Comparison of ENCODE assay signal across 8 cellular contexts in the genomic region with DNA sequence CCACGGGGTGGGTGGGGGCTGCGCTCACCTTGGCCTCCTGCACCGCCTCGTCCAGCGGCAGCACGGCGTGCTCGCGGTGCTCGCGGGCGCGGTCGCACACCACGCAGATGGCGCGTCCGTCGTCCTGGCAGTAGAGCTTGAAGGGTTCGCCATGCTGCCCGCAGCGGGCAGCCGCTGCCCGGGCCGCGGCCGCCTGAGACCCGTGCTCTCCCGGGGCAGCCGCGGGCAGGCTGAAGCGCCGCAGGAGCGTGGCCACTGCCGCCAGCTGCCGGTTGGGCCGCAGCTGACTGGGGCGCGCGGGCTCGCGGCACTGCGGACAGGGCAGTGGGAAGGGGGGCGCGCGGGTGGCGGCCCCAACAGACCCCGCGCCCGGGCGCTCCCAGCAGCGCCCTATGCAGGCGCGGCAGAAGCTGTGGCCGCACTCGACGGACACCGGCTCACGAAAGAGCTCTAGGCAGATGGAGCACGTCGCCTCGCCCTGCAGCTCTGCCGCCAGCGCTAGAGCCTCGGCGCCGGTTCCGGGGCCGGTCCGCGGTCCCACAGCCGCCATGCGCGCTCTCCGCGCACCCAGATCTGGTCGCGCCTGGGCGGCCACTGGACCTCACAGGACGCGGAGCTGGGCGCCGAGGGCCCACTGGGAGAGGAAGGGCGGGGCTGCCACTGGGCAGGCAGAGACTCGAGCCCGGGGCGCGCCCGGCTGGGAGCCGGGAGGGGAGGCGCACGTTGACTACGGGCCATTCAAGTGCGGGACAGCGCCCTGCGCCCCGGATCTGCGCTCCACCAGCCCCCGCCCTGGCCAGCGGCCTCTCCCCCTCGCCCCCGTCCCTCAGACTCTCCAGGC. TPM values are rescaled to one million over a fixed set of nuclear protein-coding genes. Genes with fewer than 3 reads are reported as not detected.
DNase-seq lines count a peak whose midpoint lies in the region; ATAC-seq and TF ChIP-seq lines count a peak whose summit lies in the region.

A gene (minus strand): TSS at position 636 of the 841 bp plus-strand sequence. CDS start 86 bp downstream, at position 550.

- 1% methylated on average over 77 of the region's 102 CpGs; no CpG with 5 or more reads in 1 of the 2 donors for WGBS in transverse colon (ENCODE audit: low coverage in 1 of 2), 2 donors

- no peak for ATAC-seq in CD4-positive, CD25-positive, alpha-beta regulatory T cell (ENCODE audit: low read depth in 2 of 2)
- ATAC-seq in lower lobe of right lung (peak; percentile 18 to 29), HG02610 (IDR thresholded peaks at IDR 0.05; ENCODE audit: unreplicated experiment) (no peak)

- H2AFZ ChIP-seq in MM.1S (ENCODE audit: low read length): peak within 1 kb of the TSS; percentile 41

- H3K27ac ChIP-seq in CD4-positive, CD25-positive, alpha-beta regulatory T cell (ENCODE audit: insufficient read depth, low read length, poor library complexity, severe bottlenecking): no peak within 1 kb of the TSS
- H3K27ac ChIP-seq in MM.1S (ENCODE audit: low read length) (no peak within 1 kb of the TSS), lower lobe of right lung (peak within 1 kb of the TSS; percentile 79), transverse colon (peak within 1 kb of the TSS; percentile 36 to 84 (median 76))

- TF ChIP-seq EP300 in transverse colon (IDR thresholded peaks at IDR 0.05; ENCODE audit: low read depth): no peak

- no peaks in the 10 kb centered on the region for H3K9me2 ChIP-seq in MM.1S (replicated peaks; ENCODE audit: insufficient read depth, low read length)

- no peak for TF ChIP-seq POLR2A in transverse colon (IDR thresholded peaks at IDR 0.05)

- in situ Hi-C loops in transverse colon (cut with MboI; ENCODE audit: low pct_ligation_motif_present in 1 of 4, low pct_unique_long_range_greater_than_20kb in 1 of 4, low sequenced_read_pairs in 3 of 4): no loop called here

- H3K4me1 ChIP-seq in CD4-positive, CD25-positive, alpha-beta regulatory T cell (ENCODE audit: control insufficient read depth, insufficient read depth, low read length, poor library complexity, severe bottlenecking): peaks cover 41% of the 10 kb centered on the region
- H3K4me1 ChIP-seq in MM.1S (ENCODE audit: low read length) (peaks cover 7% of the 10 kb centered on the region), lower lobe of right lung (peaks cover 28% of the 10 kb centered on the region), transverse colon (peaks cover 0 to 53% (median 32%) of the 10 kb centered on the region in 4 donors)

- peak within 1 kb of the TSS; percentile 91 for H3K4me2 ChIP-seq in MM.1S (ENCODE audit: low read depth, low read length)

- intact Hi-C loops in lower lobe of right lung (cut with DNase I): no loop called here
- intact Hi-C loops in transverse colon (cut with DNase I; ENCODE audit: low total_unique reads): no loop called here

- TF ChIP-seq CTCF in MM.1S (IDR thresholded peaks at IDR 0.05; ENCODE audit: low read length): no peak
- TF ChIP-seq CTCF in lower lobe of right lung (IDR thresholded peaks at IDR 0.05): no peak
- TF ChIP-seq CTCF in transverse colon (IDR thresholded peaks at IDR 0.05): no peak

- peaks cover 60% of the 10 kb centered on the region for H3K27me3 Mint-ChIP-seq in CD4-positive, CD25-positive, alpha-beta regulatory T cell

- DNase-seq in CD4-positive, CD25-positive, alpha-beta regulatory T cell: peak in 1 of 3 donors; percentile 25
- no peak for DNase-seq in MM.1S
- peak; percentile 48 for DNase-seq in cerebellum (ENCODE audit: low spot score)
- DNase-seq in lower lobe of right lung: peak; percentile 74
- peak; percentile 65 for DNase-seq in transverse colon
- DNase-seq in NCI-H2196 treated with DMSO at 0.1 percent for 48 hours (lab: John Stamatoyannopoulos, UW; ENCODE audit: unreplicated experiment): no peak
- DNase-seq in GM19240 (ENCODE audit: insufficient read length, low spot score): no peak

- peak within 1 kb of the TSS; percentile 89 to 94 (median 92) for H3K4me3 Mint-ChIP-seq in CD4-positive, CD25-positive, alpha-beta regulatory T cell

- H4K20me1 ChIP-seq in MM.1S (ENCODE audit: insufficient read depth, low read length): no peaks in the 10 kb centered on the region

- no peak within 1 kb of the TSS for H3K9ac ChIP-seq in MM.1S (ENCODE audit: low read length)

- peaks cover 7% of the 10 kb centered on the region for H3K36me3 Mint-ChIP-seq in CD4-positive, CD25-positive, alpha-beta regulatory T cell

- H3K4me3 ChIP-seq in CD4-positive, CD25-positive, alpha-beta regulatory T cell (ENCODE audit: low read depth, low read length): peak within 1 kb of the TSS; percentile 81
- peak within 1 kb of the TSS; percentile 78 for H3K4me3 ChIP-seq in MM.1S (ENCODE audit: low read length)
- H3K4me3 ChIP-seq in lower lobe of right lung: peak within 1 kb of the TSS; percentile 71
- peak within 1 kb of the TSS; percentile 41 to 69 (median 52) for H3K4me3 ChIP-seq in transverse colon

- no peaks in the 10 kb centered on the region for H3K36me3 ChIP-seq in CD4-positive, CD25-positive, alpha-beta regulatory T cell (ENCODE audit: control insufficient read depth, insufficient read depth, low read length)
- H3K36me3 ChIP-seq in MM.1S (replicated peaks; ENCODE audit: insufficient read depth, low read length) (no peaks in the 10 kb centered on the region), lower lobe of right lung (no peaks in the 10 kb centered on the region), transverse colon (no peaks in the 10 kb centered on the region)

- peaks cover 8% of the 10 kb centered on the region for H3K27me3 ChIP-seq in CD4-positive, CD25-positive, alpha-beta regulatory T cell (ENCODE audit: control insufficient read depth, insufficient read depth, low read length)
- peaks cover 48% of the 10 kb centered on the region for H3K27me3 ChIP-seq in MM.1S (replicated peaks; ENCODE audit: insufficient read depth, low read length)
- H3K27me3 ChIP-seq in lower lobe of right lung (ENCODE audit: low read depth): no peaks in the 10 kb centered on the region
- H3K27me3 ChIP-seq in transverse colon: peaks cover 14% of the 10 kb centered on the region

- H3K27ac Mint-ChIP-seq in CD4-positive, CD25-positive, alpha-beta regulatory T cell: peak within 1 kb of the TSS; percentile 93 to 98 (median 97)

- H3K4me1 Mint-ChIP-seq in CD4-positive, CD25-positive, alpha-beta regulatory T cell: peaks cover 14 to 38% (median 27%) of the 10 kb centered on the region in 4 donors

- H3K9me3 Mint-ChIP-seq in CD4-positive, CD25-positive, alpha-beta regulatory T cell: peaks cover 0 to 9% (median 3%) of the 10 kb centered on the region in 7 donors

- no peaks in the 10 kb centered on the region for H3K79me2 ChIP-seq in MM.1S (ENCODE audit: low read length)

- peaks cover 18% of the 10 kb centered on the region for H3F3A ChIP-seq in MM.1S (ENCODE audit: insufficient read depth, low read length)

- H3K9me3 ChIP-seq in CD4-positive, CD25-positive, alpha-beta regulatory T cell (ENCODE audit: control insufficient read depth in 2 of 2, low read length in 2 of 2): no peaks in the 10 kb centered on the region
- H3K9me3 ChIP-seq in MM.1S (replicated peaks; ENCODE audit: insufficient read depth, low read length) (no peaks in the 10 kb centered on the region), lower lobe of right lung (no peaks in the 10 kb centered on the region), transverse colon (no peaks in the 10 kb centered on the region)

RNA-seq across cellular contexts. Expression of the gene that starts here (rescaled TPM):
- 0.72 TPM for total RNA-seq in CD4-positive, CD25-positive, alpha-beta regulatory T cell
- under 1 TPM in 2 of 4 donors, not detected in 2; 0.16 to 0.47 TPM for polyA plus RNA-seq in CD4-positive, CD25-positive, alpha-beta regulatory T cell
- 3.0 TPM for total RNA-seq in cerebellum
- 4.3 TPM for total RNA-seq in lower lobe of right lung
- 10 to 100 TPM in 1 of 4 donors, 1 to 10 TPM in 2, not detected in 1; 2.5 to 16.7 (median 7.5) TPM for total RNA-seq in transverse colon

Comparison
In these comparisons a context has a peak if more than half of its experiments do, and no peak if none do; other contexts are left out.
1. ATAC-seq: peak in lower lobe of right lung (2 of 2); none in CD4-positive, CD25-positive, alpha-beta regulatory T cell (0 of 2) and HG02610 (single experiment).
2. DNase-seq: peak in cerebellum (single experiment), lower lobe of right lung (single experiment) and transverse colon (single experiment); none in MM.1S (single experiment), NCI-H2196 treated with DMSO at 0.1 percent for 48 hours (single experiment) and GM19240 (single experiment).
3. H3K27ac ChIP-seq: peak in lower lobe of right lung (single experiment) and transverse colon (4 of 4); none in CD4-positive, CD25-positive, alpha-beta regulatory T cell (single experiment) and MM.1S (single experiment).
4. Peak in every context shown above with its lines, with median percentiles within 50 percentile points of each other: H3K4me3 ChIP-seq.